In genomic region chr7:101085000-101085948, GRCh38 we compare ENCODE assay signal across 7 cellular contexts.
DNase-seq lines count a peak whose midpoint lies in the region; ATAC-seq lines count a peak whose summit lies in the region.

Gene TRIM56, plus strand, starts transcription at chr7:101085481. Its CDS starts 1,832 bp downstream, at chr7:101087313.

- ATAC-seq in GM18519 (IDR thresholded peaks at IDR 0.05; ENCODE audit: low FRiP score, unreplicated experiment) (peak; percentile 68), HG02981 (IDR thresholded peaks at IDR 0.05; ENCODE audit: unreplicated experiment) (peak; percentile 91)

- DNase-seq in NCI-H2171 (lab: John Stamatoyannopoulos, UW) (peak; percentile 23), cerebellar cortex (ENCODE audit: low spot score) (peak; percentile 38), kidney glomerular epithelial cell (lab: John Stamatoyannopoulos, UW) (peak; percentile 70)
- DNase-seq in activated CD4-positive, CD25-positive, alpha-beta regulatory T cell treated with anti-CD3 and anti-CD28 coated beads, Interleukin-2, amount 50 U/mL, for 72 hours = peak; percentile 80
- DNase-seq in stimulated activated CD4-positive, alpha-beta T cell treated with anti-CD3 and anti-CD28 coated beads, Interleukin-1b, Interleukin-23, amount 100 ng/mL, for 24 hours (ENCODE audit: low read depth in 4 of 4, low spot score in 1 of 4) = peak; percentile 32 to 73 (median 54)

Comparison
In these comparisons a context has a peak if more than half of its experiments do, and no peak if none do; other contexts are left out.
1. Peak in every context shown above with its lines: DNase-seq and ATAC-seq.
2. DNase-seq: peak in every context shown above with its lines; median percentile 80 in activated CD4-positive, CD25-positive, alpha-beta regulatory T cell treated with anti-CD3 and anti-CD28 coated beads, Interleukin-2, amount 50 U/mL, for 72 hours; 70 in kidney glomerular epithelial cell; 54 in stimulated activated CD4-positive, alpha-beta T cell treated with anti-CD3 and anti-CD28 coated beads, Interleukin-1b, Interleukin-23, amount 100 ng/mL, for 24 hours; 38 in cerebellar cortex; 23 in NCI-H2171.